ENCODE assay signal across 8 cellular contexts in the genomic region with DNA sequence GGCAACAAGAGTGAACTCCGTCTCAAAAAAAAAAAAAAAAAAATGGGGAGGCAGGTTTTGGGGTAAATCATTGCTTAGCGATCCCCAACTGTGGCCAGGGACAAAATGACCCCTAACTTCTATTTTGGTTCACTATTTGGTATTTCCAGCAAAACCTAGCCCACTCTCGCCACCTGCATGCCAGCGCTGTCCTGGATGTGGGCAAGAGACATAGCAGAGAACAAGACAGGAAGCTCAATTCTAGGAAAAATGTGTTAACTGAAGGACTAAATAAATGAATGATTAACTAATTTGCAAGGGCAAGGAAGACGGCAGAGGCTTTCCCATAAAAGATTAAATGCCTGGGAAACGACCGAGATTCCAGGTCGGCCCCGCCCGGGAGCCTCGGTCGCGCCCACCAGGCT. TPM values are rescaled to one million over a fixed set of nuclear protein-coding genes. Genes with fewer than 3 reads are reported as not detected.
DNase-seq lines count a peak whose midpoint lies in the region; ATAC-seq and TF ChIP-seq lines count a peak whose summit lies in the region.

No MANE protein-coding gene starts in this region.

- H3K27ac ChIP-seq in skeletal muscle tissue (ENCODE audit: low read depth, low read length): peak overlapping the region; percentile 91

- peaks cover 12% of the 10 kb centered on the region for H3K4me1 Mint-ChIP-seq in activated naive CD4-positive, alpha-beta T cell treated with anti-CD3 and anti-CD28 coated beads for 36 hours (ENCODE audit: low read depth)

- no peaks in the 10 kb centered on the region for H3K27me3 ChIP-seq in skeletal muscle tissue (ENCODE audit: control insufficient read depth in 3 of 3, insufficient read depth in 3 of 3, low read length in 3 of 3)

- H3K9me3 Mint-ChIP-seq in activated naive CD4-positive, alpha-beta T cell treated with anti-CD3 and anti-CD28 coated beads for 36 hours: no peaks in the 10 kb centered on the region

- DNase-seq in activated naive CD4-positive, alpha-beta T cell treated with anti-CD3 and anti-CD28 coated beads for 36 hours: no peak
- no peak for DNase-seq in activated naive CD4-positive, alpha-beta T cell (lab: John Stamatoyannopoulos, UW)
- DNase-seq in left ventricle myocardium superior (no peak), NCI-H1105 treated with DMSO at 0.1 percent for 48 hours (lab: John Stamatoyannopoulos, UW) (no peak)

- H3K27ac Mint-ChIP-seq in activated naive CD4-positive, alpha-beta T cell treated with anti-CD3 and anti-CD28 coated beads for 36 hours: peak overlapping the region; percentile 93

- no peaks in the 10 kb centered on the region for H3K27me3 Mint-ChIP-seq in activated naive CD4-positive, alpha-beta T cell treated with anti-CD3 and anti-CD28 coated beads for 36 hours (ENCODE audit: low read depth)

- ATAC-seq in left ventricle myocardium superior: peak; percentile 1
- ATAC-seq in GM19023 (IDR thresholded peaks at IDR 0.05; ENCODE audit: unreplicated experiment): no peak
- no peak for ATAC-seq in HG02973 (IDR thresholded peaks at IDR 0.05; ENCODE audit: unreplicated experiment)

- TF ChIP-seq CTCF in WI38 (IDR thresholded peaks at IDR 0.05; ENCODE audit: low read depth, low read length): no peak

- H3K36me3 Mint-ChIP-seq in activated naive CD4-positive, alpha-beta T cell treated with anti-CD3 and anti-CD28 coated beads for 36 hours (ENCODE audit: low read depth): peaks cover 3% of the 10 kb centered on the region

- H3K4me1 ChIP-seq in skeletal muscle tissue (ENCODE audit: control insufficient read depth in 3 of 3, insufficient read depth in 3 of 3, low read length in 3 of 3): peaks cover 6 to 13% (median 7%) of the 10 kb centered on the region in 3 donors

- intact Hi-C loops in activated naive CD4-positive, alpha-beta T cell treated with anti-CD3 and anti-CD28 coated beads for 36 hours (cut with micrococcal nuclease): loop anchor here (1.0 kb wide), 5 partner anchors 7 to 124 kb away; a partner anchor contains a TSS
- intact Hi-C loops in left ventricle myocardium superior (cut with micrococcal nuclease): no loop called here

- H3K36me3 ChIP-seq in skeletal muscle tissue (ENCODE audit: control insufficient read depth in 3 of 3, insufficient read depth in 3 of 3, low read length in 3 of 3): peaks cover 19 to 22% (median 21%) of the 10 kb centered on the region in 3 donors

- H3K4me3 Mint-ChIP-seq in activated naive CD4-positive, alpha-beta T cell treated with anti-CD3 and anti-CD28 coated beads for 36 hours: peak overlapping the region; percentile 90

- CTCF ChIA-PET in activated naive CD4-positive, alpha-beta T cell treated with anti-CD3 and anti-CD28 coated beads for 36 hours (lab: Charles Lee): interaction anchor here (1.1 to 1.6 kb wide), 3 partner anchors 13 to 88 kb away, joined by 3 to 4 read pairs (median 4); a partner anchor contains a TSS

- H3K9ac ChIP-seq in skeletal muscle tissue (ENCODE audit: low read depth in 1 of 3, low read length in 3 of 3): peak overlapping the region; percentile 86 to 88 (median 88)

- H3K4me3 ChIP-seq in WI38 (ENCODE audit: low read depth, low read length): peak overlapping the region; percentile 67
- peak overlapping the region; percentile 83 to 96 (median 92) for H3K4me3 ChIP-seq in skeletal muscle tissue (ENCODE audit: low read length in 3 of 3)

- H3K9me3 ChIP-seq in skeletal muscle tissue (ENCODE audit: control insufficient read depth in 3 of 3, low read length in 3 of 3): no peaks in the 10 kb centered on the region

RNA-seq across cellular contexts. Expression of a gene that starts 0.4 kb away (rescaled TPM):
- 10 to 100 TPM in 1 of 2 experiments, 1 to 10 TPM in 1; 9.1 to 10.1 TPM for total RNA-seq in activated naive CD4-positive, alpha-beta T cell treated with anti-CD3 and anti-CD28 coated beads for 36 hours
- total RNA-seq in left ventricle myocardium superior (16.8 TPM), skeletal muscle tissue (2.6 TPM)

RNA-seq across cellular contexts. Expression of a gene that starts 6.4 kb away (rescaled TPM):
- total RNA-seq in activated naive CD4-positive, alpha-beta T cell treated with anti-CD3 and anti-CD28 coated beads for 36 hours: 1 to 10 TPM; 2.5 to 2.7 TPM
- total RNA-seq in left ventricle myocardium superior (30.5 TPM), skeletal muscle tissue (2.6 TPM)

RNA-seq across cellular contexts. Expression of a gene that starts 16.5 kb away (rescaled TPM):
- total RNA-seq in activated naive CD4-positive, alpha-beta T cell treated with anti-CD3 and anti-CD28 coated beads for 36 hours: 1 to 10 TPM; 9.4 to 9.5 TPM
- total RNA-seq in left ventricle myocardium superior (14.9 TPM), skeletal muscle tissue (8.9 TPM)

RNA-seq across cellular contexts. Expression of a gene that starts 16.9 kb away (rescaled TPM):
- 100 to 1,000 TPM; 463 to 491 TPM for total RNA-seq in activated naive CD4-positive, alpha-beta T cell treated with anti-CD3 and anti-CD28 coated beads for 36 hours
- total RNA-seq in left ventricle myocardium superior (266 TPM), skeletal muscle tissue (291 TPM)

RNA-seq across cellular contexts. Expression of a gene that starts 41.4 kb away (rescaled TPM):
- total RNA-seq in activated naive CD4-positive, alpha-beta T cell treated with anti-CD3 and anti-CD28 coated beads for 36 hours: 1 to 10 TPM; 6.9 to 8.2 TPM
- total RNA-seq in left ventricle myocardium superior: 144 TPM
- total RNA-seq in skeletal muscle tissue: 77.2 TPM
